9 cellular contexts compared by ENCODE assay signal in the genomic region with DNA sequence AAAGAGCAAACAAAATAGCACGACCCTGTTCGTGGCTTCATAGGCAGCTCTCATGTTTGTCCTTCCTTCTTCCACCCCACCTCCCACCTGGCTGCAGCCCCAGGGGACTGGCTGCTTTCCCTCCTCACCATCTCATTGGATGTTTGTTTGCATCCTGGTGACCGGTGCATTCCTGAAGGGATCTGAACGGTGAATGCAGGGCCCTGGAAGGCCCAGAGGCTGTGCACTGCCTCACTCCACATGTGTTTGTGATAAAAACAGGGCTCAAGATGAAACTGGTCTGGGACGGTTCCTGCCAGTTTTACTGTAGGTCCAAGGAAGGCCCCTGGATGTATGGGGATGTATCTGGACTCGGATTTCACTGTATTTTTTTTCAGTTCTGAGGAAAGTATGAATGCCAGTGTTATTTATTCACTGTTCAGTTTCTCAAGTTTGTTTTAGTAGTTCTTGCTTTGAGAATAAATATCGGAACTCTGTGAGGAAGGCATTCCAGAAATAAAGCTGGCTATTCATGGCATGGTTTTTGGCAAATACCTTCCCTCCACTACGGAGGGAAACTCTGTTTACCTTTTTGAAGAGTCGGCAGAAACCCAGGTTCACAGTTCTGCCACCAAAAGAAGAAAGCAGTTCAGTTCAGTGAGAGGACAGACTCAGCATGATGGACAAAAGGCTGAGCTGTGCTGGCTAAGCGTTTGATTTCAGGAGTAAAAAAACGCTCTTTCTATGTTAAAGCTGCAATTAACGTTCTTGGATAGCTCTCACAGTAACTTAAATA. TPM values are rescaled to one million over a fixed set of nuclear protein-coding genes. Genes with fewer than 3 reads are reported as not detected.
DNase-seq lines count a peak whose midpoint lies in the region; ATAC-seq, FAIRE-seq and TF ChIP-seq lines count a peak whose summit lies in the region.
"Had no signal": no experiment of that assay in that cellular context is flagged by ENCODE, and none has a peak within 500 bp of the region (broad histone marks: within the 10 kb centered on the region; RNA-seq: fewer than 3 reads in every experiment).

No MANE protein-coding gene starts in this region.

- H3K27me3 Mint-ChIP-seq in endodermal cell (ENCODE audit: insufficient read depth), result no peaks in the 10 kb centered on the region

- H3K36me3 ChIP-seq in Karpas-422 (ENCODE audit: insufficient read depth, low read length), result no peaks in the 10 kb centered on the region
- H3K36me3 ChIP-seq in endodermal cell (ENCODE audit: control insufficient read depth, insufficient read depth, low read length), result no peaks in the 10 kb centered on the region
- H3K36me3 ChIP-seq in mucosa of stomach (ENCODE audit: control insufficient read depth, insufficient read depth, low read length), result no peaks in the 10 kb centered on the region

- H3K9me3 ChIP-seq in Karpas-422 (ENCODE audit: low read length) (no peaks in the 10 kb centered on the region), endodermal cell (ENCODE audit: control insufficient read depth, low read length) (no peaks in the 10 kb centered on the region), mucosa of stomach (ENCODE audit: control insufficient read depth, low read length) (no peaks in the 10 kb centered on the region)

- no peak overlapping the region for H3K4me3 ChIP-seq in Karpas-422 (ENCODE audit: low read length)
- no peak overlapping the region for H3K4me3 ChIP-seq in endodermal cell (ENCODE audit: low read length)
- H3K4me3 ChIP-seq in mucosa of stomach (ENCODE audit: low read length), result no peak overlapping the region
- H3K4me3 ChIP-seq: GM12878 had no signal

- H3K4me1 Mint-ChIP-seq in endodermal cell, result peaks cover 52% of the 10 kb centered on the region

- no peak for FAIRE-seq in urothelium cell line (lab: Jason Lieb, UNC)
- FAIRE-seq: GM12878 had no signal

- H3K79me2 ChIP-seq in Karpas-422 (ENCODE audit: low read length), result no peaks in the 10 kb centered on the region

- no peak overlapping the region for H3K4me2 ChIP-seq in Karpas-422 (ENCODE audit: low read depth, low read length, poor library complexity, severe bottlenecking)

- no peaks in the 10 kb centered on the region for H3K9me2 ChIP-seq in Karpas-422 (replicated peaks; ENCODE audit: insufficient read depth, low read length)

- H3K36me3 Mint-ChIP-seq in endodermal cell (ENCODE audit: low read depth), result no peaks in the 10 kb centered on the region

- H3K27ac ChIP-seq in Karpas-422 (ENCODE audit: low read length) (no peak overlapping the region), endodermal cell (ENCODE audit: low read depth, low read length) (peak overlapping the region; percentile 69)

- H3K4me1 ChIP-seq in Karpas-422 (ENCODE audit: low read length) (no peaks in the 10 kb centered on the region; the same call in 1 of the 2 replicates), endodermal cell (ENCODE audit: control insufficient read depth, insufficient read depth, low read length) (peaks cover 6% of the 10 kb centered on the region), mucosa of stomach (ENCODE audit: control insufficient read depth, insufficient read depth, low read length) (peaks cover 13% of the 10 kb centered on the region)

- no peaks in the 10 kb centered on the region for H4K20me1 ChIP-seq in Karpas-422 (ENCODE audit: insufficient read depth, low read depth, low read length)

- WGBS in endodermal cell (ENCODE audit: insufficient coverage in 1 of 2, insufficient read length in 1 of 2), 2 experiments, result 52 to 58% methylated on average over 6 to 12 of the region's 12 CpGs

- peak overlapping the region; percentile 95 for H3K27ac Mint-ChIP-seq in endodermal cell

- H3K27me3 ChIP-seq in Karpas-422 (ENCODE audit: low read length) (no peaks in the 10 kb centered on the region), endodermal cell (ENCODE audit: control insufficient read depth, insufficient read depth, low read length, poor library complexity, severe bottlenecking) (no peaks in the 10 kb centered on the region), mucosa of stomach (ENCODE audit: control insufficient read depth, insufficient read depth, low read length) (no peaks in the 10 kb centered on the region)

- H3K9me3 Mint-ChIP-seq in endodermal cell, result no peaks in the 10 kb centered on the region

- DNase-seq in AG20443 (ENCODE audit: low spot score), result peak; percentile 79
- DNase-seq in Karpas-422, result no peak
- DNase-seq in endodermal cell, result peak; percentile 91
- DNase-seq in DMS114 treated with DMSO at 0.1 percent for 48 hours (lab: John Stamatoyannopoulos, UW; ENCODE audit: unreplicated experiment), result no peak
- DNase-seq in urothelium cell line (ENCODE audit: low spot score), result no peak
- DNase-seq in NCI-H1694 treated with DMSO at 0.1 percent for 48 hours (lab: John Stamatoyannopoulos, UW), result no peak

- no peak for ATAC-seq in GM18517 (IDR thresholded peaks at IDR 0.05; ENCODE audit: unreplicated experiment)
- ATAC-seq: GM12878 had no signal

- peak overlapping the region; percentile 79; the same call in 1 of the 2 replicates for H2AFZ ChIP-seq in Karpas-422 (ENCODE audit: low read length)

- H3K9ac ChIP-seq in Karpas-422 (ENCODE audit: low read length) (no peak overlapping the region), endodermal cell (ENCODE audit: extremely low read depth, low read length, poor library complexity, severe bottlenecking) (peak overlapping the region; percentile 3), mucosa of stomach (ENCODE audit: low read length) (peak overlapping the region; percentile 16)

- peak overlapping the region; percentile 19 for H3K4me3 Mint-ChIP-seq in endodermal cell

- TF ChIP-seq CTCF in endodermal cell (conservative IDR thresholded peaks at IDR 0.05), result no peak

RNA-seq across cellular contexts. Expression of a gene that starts 42.6 kb away (rescaled TPM):
- 4.8 TPM in 1 of 2 replicates, not detected in the other for total RNA-seq in Karpas-422 (2014; rRNA removed; shearing (Covaris generic); ENCODE audit: low replicate concordance)
- total RNA-seq in endodermal cell, result 100 to 1,000 TPM; 275 to 308 TPM
- polyA plus RNA-seq in endodermal cell (2013, experiment 1 of 2), result 390 TPM
- polyA plus RNA-seq in endodermal cell (2013, experiment 2 of 2), result 405 TPM

Comparison
In these comparisons a context has a peak if more than half of its experiments do, and no peak if none do; other contexts are left out.
1. DNase-seq: peak in AG20443 (single experiment) and endodermal cell (single experiment); none in Karpas-422 (single experiment), DMS114 treated with DMSO at 0.1 percent for 48 hours (single experiment), urothelium cell line (single experiment) and NCI-H1694 treated with DMSO at 0.1 percent for 48 hours (single experiment).
2. RNA of a gene that starts 42.6 kb away (total RNA-seq): 275 to 308 TPM in endodermal cell; 4.8 TPM in Karpas-422; every median in the first group is over 10 times any median in the second.